ENCODE assay signal across 19 cellular contexts in the genomic region with DNA sequence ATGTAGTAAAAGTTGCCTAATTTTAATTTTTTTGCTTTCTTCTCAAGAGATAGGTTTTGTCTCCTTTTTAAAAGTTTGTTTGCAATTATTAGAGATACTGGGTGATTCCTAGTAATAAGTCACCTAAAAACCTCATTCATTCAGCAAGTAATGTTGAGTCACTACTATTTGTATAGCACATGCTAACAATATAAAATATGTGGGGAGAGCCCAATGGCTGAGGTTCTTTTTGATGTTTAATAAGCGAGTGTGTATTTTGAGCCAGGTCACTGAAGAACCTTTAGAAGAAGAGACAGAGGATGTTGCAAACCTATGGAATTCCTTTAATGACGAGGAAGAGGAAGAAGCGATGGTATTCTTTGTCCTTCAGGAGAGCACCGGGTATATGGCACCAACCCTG.
DNase-seq lines count a peak whose midpoint lies in the region; ATAC-seq, FAIRE-seq and TF ChIP-seq lines count a peak whose summit lies in the region.
"Had no signal": no experiment of that assay in that cellular context is flagged by ENCODE, and none has a peak within 500 bp of the region (broad histone marks: within the 10 kb centered on the region; RNA-seq: fewer than 3 reads in every experiment).

No MANE protein-coding gene starts in this region.

- no peak overlapping the region for H3K9ac ChIP-seq in HUES48 (ENCODE audit: low read depth, low read length)
- no peak overlapping the region for H3K9ac ChIP-seq in H1 (replicated peaks in 1 of 4; ENCODE audit: extremely low read depth in 1 of 4, low read depth in 3 of 4, low read length in 3 of 4)
- H3K9ac ChIP-seq: BLaER1 had no signal

- no peak for TF ChIP-seq CTCF in H1 (IDR thresholded peaks at IDR 0.05; ENCODE audit: control extremely low read depth in 1 of 3, insufficient read depth in 1 of 3, low read depth in 1 of 3, low read length in 3 of 3)
- no peak for TF ChIP-seq CTCF in transverse colon (IDR thresholded peaks at IDR 0.05)
- TF ChIP-seq CTCF in hepatocyte (IDR thresholded peaks at IDR 0.05; ENCODE audit: poor library complexity), result no peak

- H2BK120ac ChIP-seq in H1 (replicated peaks; ENCODE audit: low read depth, low read length), result no peak overlapping the region

- ATAC-seq in GM19035 (IDR thresholded peaks at IDR 0.05; ENCODE audit: unreplicated experiment), result no peak
- ATAC-seq: CD8-positive, alpha-beta T cell; GM12878 had no signal

- no peak overlapping the region; the same call in 1 of the 2 replicates for H2BK5ac ChIP-seq in H1 (ENCODE audit: low read depth, low read length)

- no peak overlapping the region for H3K23ac ChIP-seq in H1 (ENCODE audit: insufficient read length)

- TF ChIP-seq RAD21 in H1 (IDR thresholded peaks at IDR 0.05 in 1 of 2, conservative IDR thresholded peaks at IDR 0.05 in 1 of 2; ENCODE audit: low read depth in 2 of 2, low read length in 2 of 2), result no peak

- H4K5ac ChIP-seq in H1 (ENCODE audit: insufficient read length, low read depth, low read length), result no peak overlapping the region

- no peak overlapping the region for H3K14ac ChIP-seq in H1 (ENCODE audit: insufficient read length)

- H2BK20ac ChIP-seq in H1 (ENCODE audit: low read length), result peak overlapping the region; percentile 13

- H3K56ac ChIP-seq in H1 (replicated peaks; ENCODE audit: insufficient read length, low read depth, low read length), result no peak overlapping the region

- DNase-seq in H1 (ENCODE audit: low read depth in 1 of 2, low spot score in 2 of 2) (no peak), kidney tubule cell (ENCODE audit: low spot score) (peak; percentile 39), transverse colon (no peak), hepatocyte (ENCODE audit: low spot score) (no peak)
- DNase-seq: Caco-2; CD4-positive, CD25-positive, alpha-beta regulatory T cell; CD8-positive, alpha-beta T cell; DMS 273 treated with DMSO at 0.1 percent for 48 hours; DMS79; EL; GDM1; GOT3; HCEC 1CT had no signal

- H3K79me2 ChIP-seq in H1 (ENCODE audit: control insufficient read depth in 1 of 2, insufficient read depth in 2 of 2, low read length in 2 of 2) (no peaks in the 10 kb centered on the region), hepatocyte (no peaks in the 10 kb centered on the region)

- H3K4me1 ChIP-seq in HUES48 (ENCODE audit: control insufficient read depth, insufficient read depth, low read length) (peaks cover 25% of the 10 kb centered on the region), H1 (replicated peaks in 1 of 4; ENCODE audit: control insufficient read depth in 3 of 4, insufficient read depth in 4 of 4, low read length in 3 of 4) (peaks cover 0 to 9% (median 5%) of the 10 kb centered on the region in 4 experiments; a peak in 6 of 7 replicates), transverse colon (no peaks in the 10 kb centered on the region), hepatocyte (ENCODE audit: insufficient read depth) (no peaks in the 10 kb centered on the region)
- H3K4me1 ChIP-seq: BLaER1 had no signal

- H2BK15ac ChIP-seq in H1 (ENCODE audit: low read length), result no peak overlapping the region

- WGBS in H1 (ENCODE audit: extremely low coverage in 1 of 2, insufficient coverage in 1 of 2, insufficient read length in 1 of 2, insufficient replicate concordance in 2 of 2, low coverage in 1 of 2, low lambda C conversion rate in 2 of 2, missing lambda C conversion rate in 1 of 2), 2 experiments, result 89% methylated on average over 4 of the region's 4 CpGs; no CpG with 5 or more reads in 1 of the 2 experiments
- WGBS in transverse colon (ENCODE audit: low coverage in 1 of 2), 2 donors, result 86 to 93% methylated on average over 1 to 4 of the region's 4 CpGs
- 96% methylated on average over 4 of the region's 4 CpGs for WGBS in hepatocyte (ENCODE audit: low lambda C conversion rate, missing lambda C conversion rate)

- in situ Hi-C loops in transverse colon (cut with MboI; ENCODE audit: low pct_ligation_motif_present in 1 of 4, low pct_unique_long_range_greater_than_20kb in 1 of 4, low sequenced_read_pairs in 3 of 4), result no loop called here

- intact Hi-C loops in transverse colon (cut with DNase I; ENCODE audit: low total_unique reads), result no loop called here

- H3K4ac ChIP-seq in H1 (replicated peaks; ENCODE audit: insufficient read length, low read depth, low read length), result no peak overlapping the region

- H3K4me3 ChIP-seq in HUES48 (ENCODE audit: low read depth, low read length), result no peak overlapping the region
- H3K4me3 ChIP-seq in H1 (ENCODE audit: extremely low read depth in 1 of 4, insufficient read depth in 2 of 4, low read depth in 3 of 4, low read length in 4 of 4), result peak overlapping the region in 1 of 4 experiments; percentile 11; a peak in 1 of 8 replicates
- no peak overlapping the region for H3K4me3 ChIP-seq in transverse colon
- no peak overlapping the region for H3K4me3 ChIP-seq in hepatocyte
- H3K4me3 ChIP-seq: BLaER1, GM12878 had no signal

- no peaks in the 10 kb centered on the region for H4K20me1 ChIP-seq in H1 (replicated peaks in 1 of 2; ENCODE audit: control insufficient read depth in 1 of 2, insufficient read depth in 2 of 2, low read length in 2 of 2)
- H4K20me1 ChIP-seq in hepatocyte (ENCODE audit: insufficient read depth, poor library complexity, severe bottlenecking), result no peaks in the 10 kb centered on the region
- H4K20me1 ChIP-seq: BLaER1 had no signal

- H3K23me2 ChIP-seq in H1 (ENCODE audit: low read depth, low read length), result no peaks in the 10 kb centered on the region

- H2AK5ac ChIP-seq in H1 (ENCODE audit: low read depth, low read length), result no peak overlapping the region

- H3K27ac ChIP-seq in HUES48 (ENCODE audit: low read depth, low read length) (peak overlapping the region; percentile 14), H1 (ENCODE audit: low read depth, low read length) (no peak overlapping the region), transverse colon (no peak overlapping the region), hepatocyte (no peak overlapping the region)
- H3K27ac ChIP-seq: BLaER1, C4-2B had no signal

- no peak for FAIRE-seq in H1 (lab: Jason Lieb, UNC)
- FAIRE-seq: D721Med, GM12878 had no signal

- TF ChIP-seq EP300 in H1 (IDR thresholded peaks at IDR 0.05; ENCODE audit: borderline replicate concordance in 1 of 2, low read depth in 2 of 2, low read length in 2 of 2), result no peak
- TF ChIP-seq EP300 in transverse colon (IDR thresholded peaks at IDR 0.05; ENCODE audit: low read depth), result no peak

- H3K9me3 ChIP-seq in HUES48 (ENCODE audit: control insufficient read depth, insufficient read depth, low read length), result no peaks in the 10 kb centered on the region
- no peaks in the 10 kb centered on the region for H3K9me3 ChIP-seq in H1 (ENCODE audit: insufficient read depth in 2 of 2, low read depth in 1 of 2, low read length in 1 of 2)
- H3K9me3 ChIP-seq in transverse colon, result no peaks in the 10 kb centered on the region
- H3K9me3 ChIP-seq in hepatocyte (ENCODE audit: low read depth), result no peaks in the 10 kb centered on the region
- H3K9me3 ChIP-seq: BLaER1, Caco-2 had no signal

- H2AFZ ChIP-seq in H1 (ENCODE audit: low read length), result no peak overlapping the region
- no peak overlapping the region for H2AFZ ChIP-seq in hepatocyte

- H3K27me3 ChIP-seq in HUES48 (ENCODE audit: control insufficient read depth, insufficient read depth, low read length) (no peaks in the 10 kb centered on the region), H1 (replicated peaks in 1 of 4; ENCODE audit: control insufficient read depth in 3 of 4, extremely low read depth in 1 of 4, insufficient read depth in 3 of 4, low read length in 3 of 4) (no peaks in the 10 kb centered on the region), transverse colon (no peaks in the 10 kb centered on the region), hepatocyte (no peaks in the 10 kb centered on the region)
- H3K27me3 ChIP-seq: BLaER1 had no signal

- peak overlapping the region; percentile 45 for H4K91ac ChIP-seq in H1 (replicated peaks; ENCODE audit: insufficient read length, low read length)

- POLR2A ChIA-PET in H1 (lab: Charles Lee; ENCODE audit: partially characterized antibody), result interaction anchor here (0.7 kb wide), 1 partner anchor 8 kb away, joined by 3 read pairs; no protein-coding TSS in a partner anchor

- TF ChIP-seq POLR2A in H1 (IDR thresholded peaks at IDR 0.05; ENCODE audit: control extremely low read depth in 1 of 2, low read depth in 2 of 2, low read length in 2 of 2) (no peak), transverse colon (IDR thresholded peaks at IDR 0.05) (no peak)

- H4K8ac ChIP-seq in H1 (ENCODE audit: extremely low read depth, insufficient read depth, low read length), result no peak overlapping the region

- no peaks in the 10 kb centered on the region for H3K79me1 ChIP-seq in H1 (ENCODE audit: low read depth, low read length)

- H3K4me2 ChIP-seq in H1 (ENCODE audit: insufficient read depth in 1 of 2, low read depth in 2 of 2, low read length in 2 of 2) (peak overlapping the region in 1 of 2 experiments; percentile 50; a peak in 2 of 4 replicates), hepatocyte (no peak overlapping the region)
- H3K4me2 ChIP-seq: BLaER1 had no signal

- peak overlapping the region; percentile 44; the same call in 1 of the 2 replicates for H3K18ac ChIP-seq in H1 (ENCODE audit: extremely low read depth, low read length)

- H2BK12ac ChIP-seq in H1 (ENCODE audit: low read depth, low read length), result peak overlapping the region; percentile 17; the same call in 1 of the 2 replicates

- H3K9me2 ChIP-seq in hepatocyte (replicated peaks; ENCODE audit: insufficient read depth), result no peaks in the 10 kb centered on the region

- CTCF ChIA-PET in H1 (lab: Charles Lee; ENCODE audit: partially characterized antibody), result interaction anchor here (1.0 kb wide), 1 partner anchor 64 kb away, joined by 3 read pairs; no protein-coding TSS in a partner anchor

- no peaks in the 10 kb centered on the region for H3K36me3 ChIP-seq in HUES48 (ENCODE audit: control insufficient read depth, insufficient read depth, low read length)
- H3K36me3 ChIP-seq in H1 (ENCODE audit: control insufficient read depth in 2 of 4, insufficient read depth in 4 of 4, low read length in 3 of 4), result no peaks in the 10 kb centered on the region
- H3K36me3 ChIP-seq in transverse colon, result no peaks in the 10 kb centered on the region
- H3K36me3 ChIP-seq in hepatocyte (replicated peaks; ENCODE audit: insufficient read depth, low read depth), result no peaks in the 10 kb centered on the region
- H3K36me3 ChIP-seq: BLaER1 had no signal

TF ChIP-seq in H1, 55 proteins besides CTCF, POLR2A, EP300 and RAD21 (continues in another document):
- no peak for TF ChIP-seq RXRA (IDR thresholded peaks at IDR 0.05; ENCODE audit: insufficient read depth, low read depth, low read length)
- no peak for TF ChIP-seq SAP30 (IDR thresholded peaks at IDR 0.05; ENCODE audit: insufficient read depth, insufficient replicate concordance, low read length)
- no peak for TF ChIP-seq FOSL1 (IDR thresholded peaks at IDR 0.05; ENCODE audit: insufficient read depth, low read depth, low read length)
- TF ChIP-seq ZNF274 (IDR thresholded peaks at IDR 0.05; ENCODE audit: borderline replicate concordance, extremely low read depth, low read length), result no peak
- TF ChIP-seq BRCA1 (IDR thresholded peaks at IDR 0.05; ENCODE audit: low read depth, low read length), result no peak
- TF ChIP-seq SRF (IDR thresholded peaks at IDR 0.05; ENCODE audit: low read depth, low read length), result no peak
- no peak for TF ChIP-seq KDM1A (IDR thresholded peaks at IDR 0.05; ENCODE audit: borderline replicate concordance, low read length)
- no peak for TF ChIP-seq TAF1 (IDR thresholded peaks at IDR 0.05; ENCODE audit: low read depth, low read length)
